In the genomic region with DNA sequence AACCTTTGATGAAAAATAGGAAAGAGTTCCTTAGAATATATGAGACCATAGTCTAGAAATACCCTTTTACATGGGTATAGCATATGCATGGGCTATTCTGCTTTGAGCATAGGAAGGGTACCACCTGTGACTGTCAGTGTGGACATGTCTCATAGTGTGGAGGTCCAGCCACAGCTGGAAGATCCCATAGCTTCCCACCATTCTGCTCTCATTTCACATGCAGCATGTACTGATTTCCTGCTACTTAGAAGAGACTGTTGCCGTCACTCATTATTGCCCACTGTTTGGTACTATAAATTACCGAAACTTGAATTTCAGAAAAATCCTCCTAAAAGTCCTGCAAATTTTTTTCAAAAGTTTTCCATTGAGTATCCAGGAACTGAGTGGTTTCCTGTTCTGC, we compare ENCODE assay signal across 7 cellular contexts.
"Had no signal": no experiment of that assay in that cellular context is flagged by ENCODE, and none has a peak within 500 bp of the region (broad histone marks: within the 10 kb centered on the region; RNA-seq: fewer than 3 reads in every experiment).

No MANE protein-coding gene starts in this region.

- H3K4me2 ChIP-seq: GM23338 had no signal

- H3K27ac Mint-ChIP-seq: GM23338, H9, IgD-negative memory B cell had no signal

- ATAC-seq: GM23338, HepG2 had no signal

- DNase-seq: H9, HCEC 1CT had no signal

- H3K4me3 ChIP-seq: GM23338 had no signal

- H2AFZ ChIP-seq: GM23338 had no signal

- H3K4me1 Mint-ChIP-seq: IgD-negative memory B cell had no signal

- H3K36me3 Mint-ChIP-seq: IgD-negative memory B cell had no signal

- H3K4me3 Mint-ChIP-seq: GM23338, H9, IgD-negative memory B cell had no signal

- FAIRE-seq: H1, H54, HepG2 had no signal
